32 cellular contexts compared by ENCODE assay signal in genomic region chr3:168485897-168486296, GRCh38.
"Had no signal": no experiment of that assay in that cellular context is flagged by ENCODE, and none has a peak within 500 bp of the region (broad histone marks: within the 10 kb centered on the region; RNA-seq: fewer than 3 reads in every experiment).

No MANE protein-coding gene starts in this region.

- H3K4me3 Mint-ChIP-seq: activated CD4-positive, alpha-beta memory T cell treated with anti-CD3 and anti-CD28 coated beads for 36 hours; activated CD4-positive, alpha-beta T cell treated with anti-CD3 and anti-CD28 coated beads for 36 hours; activated CD4-positive, alpha-beta T cell treated with anti-CD3 and anti-CD28 coated beads, Interleukin-2, amount 10 ng/mL, durations not matched to agents 24 days and 14 days; activated CD8-positive, alpha-beta memory T cell treated with anti-CD3 and anti-CD28 coated beads, Interleukin-2, amount 10 ng/mL, durations not matched to agents 7 days and 5 days; activated CD8-positive, alpha-beta T cell treated with anti-CD3 and anti-CD28 coated beads, Interleukin-2, amount 10 ng/mL, durations not matched to agents 7 days and 5 days; activated naive CD8-positive, alpha-beta T cell; activated naive CD8-positive, alpha-beta T cell treated with anti-CD3 and anti-CD28 coated beads, Interleukin-2, amount 50 U/mL, for 24 hours; activated T-helper 1 cell treated with anti-CD3 and anti-CD28 coated beads, Interleukin-12 subunit alpha, Interleukin-12 subunit beta, Interleukin-2, Interleukin-4 antibody, amounts not matched to agents 30 ng/mL and 10 ng/mL and 1 ng/mL, durations not matched to agents 14 hours and 24 hours and 36 hours; effector memory CD8-positive, alpha-beta T cell; T-helper 17 cell; T-helper 2 cell treated with Interferon-gamma antibody and Interleukin-4, amounts not matched to agents 5 μg/mL and 100 μg/mL, for 36 hours had no signal

- H3K27ac Mint-ChIP-seq: activated CD4-positive, alpha-beta memory T cell treated with anti-CD3 and anti-CD28 coated beads for 36 hours; activated CD4-positive, alpha-beta T cell treated with anti-CD3 and anti-CD28 coated beads for 36 hours; activated CD4-positive, alpha-beta T cell treated with anti-CD3 and anti-CD28 coated beads, Interleukin-2, amount 10 ng/mL, durations not matched to agents 24 days and 14 days; activated CD8-positive, alpha-beta memory T cell treated with anti-CD3 and anti-CD28 coated beads, Interleukin-2, amount 10 ng/mL, durations not matched to agents 7 days and 5 days; activated CD8-positive, alpha-beta T cell treated with anti-CD3 and anti-CD28 coated beads, Interleukin-2, amount 10 ng/mL, durations not matched to agents 7 days and 5 days; activated naive CD8-positive, alpha-beta T cell; activated naive CD8-positive, alpha-beta T cell treated with anti-CD3 and anti-CD28 coated beads, Interleukin-2, amount 50 U/mL, for 24 hours; activated T-helper 1 cell treated with anti-CD3 and anti-CD28 coated beads, Interleukin-12 subunit alpha, Interleukin-12 subunit beta, Interleukin-2, Interleukin-4 antibody, amounts not matched to agents 30 ng/mL and 10 ng/mL and 1 ng/mL, durations not matched to agents 14 hours and 24 hours and 36 hours; effector memory CD8-positive, alpha-beta T cell; T-helper 17 cell; T-helper 2 cell treated with Interferon-gamma antibody and Interleukin-4, amounts not matched to agents 5 μg/mL and 100 μg/mL, for 36 hours had no signal

- H3K9me3 Mint-ChIP-seq: activated CD4-positive, alpha-beta T cell treated with anti-CD3 and anti-CD28 coated beads, Interleukin-2, amount 10 ng/mL, durations not matched to agents 24 days and 14 days; activated naive CD8-positive, alpha-beta T cell treated with anti-CD3 and anti-CD28 coated beads, Interleukin-2, amount 50 U/mL, for 24 hours; activated T-helper 1 cell treated with anti-CD3 and anti-CD28 coated beads, Interleukin-12 subunit alpha, Interleukin-12 subunit beta, Interleukin-2, Interleukin-4 antibody, amounts not matched to agents 30 ng/mL and 10 ng/mL and 1 ng/mL, durations not matched to agents 14 hours and 24 hours and 36 hours; T-helper 2 cell treated with Interferon-gamma antibody and Interleukin-4, amounts not matched to agents 5 μg/mL and 100 μg/mL, for 36 hours had no signal

- H3K4me3 ChIP-seq: esophagus muscularis mucosa, gastrocnemius medialis, heart right ventricle, hepatocyte had no signal

- H3K36me3 ChIP-seq: esophagus muscularis mucosa, gastrocnemius medialis, heart right ventricle, WERI-Rb-1 had no signal

- ATAC-seq: activated CD4-positive, alpha-beta T cell treated with anti-CD3 and anti-CD28 coated beads for 36 hours; activated CD8-positive, alpha-beta memory T cell treated with anti-CD3 and anti-CD28 coated beads, Interleukin-2, amount 10 ng/mL, durations not matched to agents 7 days and 5 days; activated CD8-positive, alpha-beta T cell treated with anti-CD3 and anti-CD28 coated beads, Interleukin-2, amount 10 ng/mL, durations not matched to agents 7 days and 5 days; activated naive CD8-positive, alpha-beta T cell treated with anti-CD3 and anti-CD28 coated beads, Interleukin-2, amount 50 U/mL, for 24 hours; effector memory CD8-positive, alpha-beta T cell; foreskin keratinocyte; gastrocnemius medialis; heart right ventricle; T-helper 17 cell had no signal

- H3K27ac ChIP-seq: esophagus muscularis mucosa, foreskin keratinocyte, gastrocnemius medialis, heart right ventricle, hepatocyte, WERI-Rb-1 had no signal

- H3K4me1 Mint-ChIP-seq: activated CD4-positive, alpha-beta T cell treated with anti-CD3 and anti-CD28 coated beads for 36 hours; activated CD4-positive, alpha-beta T cell treated with anti-CD3 and anti-CD28 coated beads, Interleukin-2, amount 10 ng/mL, durations not matched to agents 24 days and 14 days; activated CD8-positive, alpha-beta memory T cell treated with anti-CD3 and anti-CD28 coated beads, Interleukin-2, amount 10 ng/mL, durations not matched to agents 7 days and 5 days; activated naive CD8-positive, alpha-beta T cell treated with anti-CD3 and anti-CD28 coated beads, Interleukin-2, amount 50 U/mL, for 24 hours; T-helper 17 cell had no signal

- H3K9me3 ChIP-seq: esophagus muscularis mucosa, gastrocnemius medialis, heart right ventricle had no signal

- H3K27me3 ChIP-seq: esophagus muscularis mucosa, gastrocnemius medialis, hepatocyte had no signal

- DNase-seq: activated CD4-positive, alpha-beta memory T cell treated with anti-CD3 and anti-CD28 coated beads for 36 hours; activated CD4-positive, alpha-beta T cell treated with anti-CD3 and anti-CD28 coated beads for 36 hours; activated CD4-positive, alpha-beta T cell treated with anti-CD3 and anti-CD28 coated beads, Interleukin-2, amount 10 ng/mL, durations not matched to agents 24 days and 14 days; activated CD4-positive, CD25-positive, alpha-beta regulatory T cell; activated CD4-positive, CD25-positive, alpha-beta regulatory T cell treated with anti-CD3 and anti-CD28 coated beads, Interleukin-2, amount 50 U/mL, for 72 hours; activated CD8-positive, alpha-beta memory T cell treated with anti-CD3 and anti-CD28 coated beads, Interleukin-2, amount 10 ng/mL, durations not matched to agents 7 days and 5 days; activated CD8-positive, alpha-beta memory T cell treated with anti-CD3 and anti-CD28 coated beads, Interleukin-2, amount 50 U/mL, for 4 hours; activated CD8-positive, alpha-beta T cell treated with anti-CD3 and anti-CD28 coated beads, Interleukin-2, amount 10 ng/mL, durations not matched to agents 7 days and 5 days; activated gamma-delta T cell; activated naive CD4-positive, alpha-beta T cell; activated naive CD4-positive, alpha-beta T cell treated with anti-CD3 and anti-CD28 coated beads, Interleukin-2, amount 50 U/mL, for 16 hours; activated naive CD8-positive, alpha-beta T cell treated with anti-CD3 and anti-CD28 coated beads, Interleukin-2, amount 50 U/mL, for 24 hours; activated T-cell treated with anti-CD3 and anti-CD28 coated beads, Interleukin-2, amount 50 U/mL, for 1 hour; activated T-cell treated with anti-CD3 and anti-CD28 coated beads, Interleukin-2, amount 50 U/mL, for 48 hours; caudate nucleus; cortex of kidney; dermis blood vessel endothelial cell; effector CD4-positive, alpha-beta T cell; effector memory CD8-positive, alpha-beta T cell; erythroblast; foreskin keratinocyte; gastrocnemius medialis; heart right ventricle; T-helper 1 cell; T-helper 17 cell; T1000; WERI-Rb-1 had no signal

- H3K36me3 Mint-ChIP-seq: activated CD4-positive, alpha-beta memory T cell treated with anti-CD3 and anti-CD28 coated beads for 36 hours; activated CD8-positive, alpha-beta memory T cell treated with anti-CD3 and anti-CD28 coated beads, Interleukin-2, amount 10 ng/mL, durations not matched to agents 7 days and 5 days; activated naive CD8-positive, alpha-beta T cell had no signal

- H3K4me1 ChIP-seq: esophagus muscularis mucosa, foreskin keratinocyte, gastrocnemius medialis, heart right ventricle had no signal

- H3K27me3 Mint-ChIP-seq: activated CD4-positive, alpha-beta memory T cell treated with anti-CD3 and anti-CD28 coated beads for 36 hours; activated CD4-positive, alpha-beta T cell treated with anti-CD3 and anti-CD28 coated beads for 36 hours; activated CD4-positive, alpha-beta T cell treated with anti-CD3 and anti-CD28 coated beads, Interleukin-2, amount 10 ng/mL, durations not matched to agents 24 days and 14 days; activated CD8-positive, alpha-beta memory T cell treated with anti-CD3 and anti-CD28 coated beads, Interleukin-2, amount 10 ng/mL, durations not matched to agents 7 days and 5 days; activated naive CD8-positive, alpha-beta T cell; activated naive CD8-positive, alpha-beta T cell treated with anti-CD3 and anti-CD28 coated beads, Interleukin-2, amount 50 U/mL, for 24 hours; effector memory CD8-positive, alpha-beta T cell; T-helper 17 cell had no signal
